In genomic region chr14:53473480-53473879, GRCh38 we compare ENCODE assay signal across 24 cellular contexts.
DNase-seq lines count a peak whose midpoint lies in the region; ATAC-seq and TF ChIP-seq lines count a peak whose summit lies in the region.
"Had no signal": no experiment of that assay in that cellular context is flagged by ENCODE, and none has a peak within 500 bp of the region (broad histone marks: within the 10 kb centered on the region; RNA-seq: fewer than 3 reads in every experiment).

No MANE protein-coding gene starts in this region.

- H3K9ac ChIP-seq in PC-3 (ENCODE audit: low read length) (no peak overlapping the region), endodermal cell (ENCODE audit: extremely low read depth, low read length, poor library complexity, severe bottlenecking) (no peak overlapping the region), neural progenitor cell (no peak overlapping the region)
- H3K9ac ChIP-seq: BLaER1 treated with 17β-estradiol and CSF1 and Interleukin-3, amounts not matched to agents 10 nM and 100 nM had no signal

- H3K79me2 ChIP-seq in PC-3 (ENCODE audit: low read length) (no peaks in the 10 kb centered on the region), neural progenitor cell (ENCODE audit: low read depth) (no peaks in the 10 kb centered on the region)

- H3K4me3 Mint-ChIP-seq in endodermal cell = no peak overlapping the region
- H3K4me3 Mint-ChIP-seq in neural progenitor cell = no peak overlapping the region
- H3K4me3 Mint-ChIP-seq: CD4-positive, alpha-beta memory T cell had no signal

- no TSS peak for BruUV-seq in PC-3 (replicated peaks; lab: Mats Ljungman, UMichigan)

- peak; percentile 59; the same call in 1 of the 2 replicates for ATAC-seq in PC-3
- ATAC-seq: Right ventricle myocardium inferior had no signal

- DNase-seq in DMS 273 (lab: John Stamatoyannopoulos, UW; ENCODE audit: unreplicated experiment) (peak; percentile 4), DMS 273 treated with DMSO at 0.1 percent for 48 hours (lab: John Stamatoyannopoulos, UW) (no peak), PC-3 (no peak), endodermal cell (no peak), neural progenitor cell (ENCODE audit: low spot score) (peak; percentile 11), ureter (ENCODE audit: low spot score) (no peak), DMS79 (lab: John Stamatoyannopoulos, UW) (no peak), NCI-H2107 treated with DMSO at 0.1 percent for 48 hours (lab: John Stamatoyannopoulos, UW; ENCODE audit: unreplicated experiment) (no peak)
- DNase-seq: ACHN; CD4-positive, alpha-beta memory T cell; KG1; NCI-H1092; NCI-H1436; NCI-H187 treated with DMSO at 0.1 percent for 48 hours; NCI-H2107; NCI-H226; NCI-H510A treated with DMSO at 0.1 percent for 48 hours; NCI-H748 treated with DMSO at 0.1 percent for 48 hours; Peyer's patch had no signal

- H3K4me2 ChIP-seq in PC-3 (ENCODE audit: low read length) (no peak overlapping the region), neural progenitor cell (no peak overlapping the region)
- H3K4me2 ChIP-seq: BLaER1 treated with 17β-estradiol and CSF1 and Interleukin-3, amounts not matched to agents 10 nM and 100 nM had no signal

- no peak overlapping the region for H3K27ac Mint-ChIP-seq in endodermal cell
- no peak overlapping the region for H3K27ac Mint-ChIP-seq in neural progenitor cell
- H3K27ac Mint-ChIP-seq: CD4-positive, alpha-beta memory T cell had no signal

- CTCF ChIA-PET in PC-3 (lab: Charles Lee) = no interaction called here

- H3K9me3 ChIP-seq in PC-3 (ENCODE audit: low read length) (no peaks in the 10 kb centered on the region), endodermal cell (ENCODE audit: control insufficient read depth, low read length) (peaks cover 6% of the 10 kb centered on the region), neural progenitor cell (ENCODE audit: low read depth) (no peaks in the 10 kb centered on the region)
- H3K9me3 ChIP-seq: BLaER1 treated with 17β-estradiol and CSF1 and Interleukin-3, amounts not matched to agents 10 nM and 100 nM; HAP-1; Peyer's patch; SJSA1 had no signal

- H3K4me1 Mint-ChIP-seq in endodermal cell = peaks cover 37% of the 10 kb centered on the region
- H3K4me1 Mint-ChIP-seq in neural progenitor cell = peaks cover 4% of the 10 kb centered on the region
- H3K4me1 Mint-ChIP-seq: CD4-positive, alpha-beta memory T cell had no signal

- H3K27me3 Mint-ChIP-seq in endodermal cell (ENCODE audit: insufficient read depth) = no peaks in the 10 kb centered on the region
- peaks cover 2% of the 10 kb centered on the region for H3K27me3 Mint-ChIP-seq in neural progenitor cell (ENCODE audit: insufficient read depth, low read depth)
- H3K27me3 Mint-ChIP-seq: CD4-positive, alpha-beta memory T cell had no signal

- no peaks in the 10 kb centered on the region for H3K4me1 ChIP-seq in PC-3 (ENCODE audit: insufficient read depth, low read length)
- peaks cover 28% of the 10 kb centered on the region for H3K4me1 ChIP-seq in endodermal cell (ENCODE audit: control insufficient read depth, insufficient read depth, low read length)
- peaks cover 3% of the 10 kb centered on the region for H3K4me1 ChIP-seq in neural progenitor cell
- H3K4me1 ChIP-seq: BLaER1 treated with 17β-estradiol and CSF1 and Interleukin-3, amounts not matched to agents 10 nM and 100 nM; HAP-1; Peyer's patch; SJSA1 had no signal

- H3K9me2 ChIP-seq in PC-3 (replicated peaks; ENCODE audit: low read length) = no peaks in the 10 kb centered on the region

- H3K27ac ChIP-seq in PC-3 (ENCODE audit: low read length) = no peak overlapping the region
- H3K27ac ChIP-seq in endodermal cell (ENCODE audit: low read depth, low read length) = no peak overlapping the region
- no peak overlapping the region for H3K27ac ChIP-seq in neural progenitor cell
- H3K27ac ChIP-seq: 22Rv1; BLaER1 treated with 17β-estradiol and CSF1 and Interleukin-3, amounts not matched to agents 10 nM and 100 nM; Peyer's patch; SJSA1 had no signal

- H3F3A ChIP-seq in PC-3 (ENCODE audit: low read length, unreplicated experiment) (no peaks in the 10 kb centered on the region), neural progenitor cell (ENCODE audit: low read depth) (no peaks in the 10 kb centered on the region)

- H4K20me1 ChIP-seq in PC-3 (ENCODE audit: low read length) (no peaks in the 10 kb centered on the region), neural progenitor cell (ENCODE audit: low read depth) (no peaks in the 10 kb centered on the region)
- H4K20me1 ChIP-seq: BLaER1 treated with 17β-estradiol and CSF1 and Interleukin-3, amounts not matched to agents 10 nM and 100 nM had no signal

- H3K4me3 ChIP-seq in PC-3 (ENCODE audit: low read length) (no peak overlapping the region), endodermal cell (ENCODE audit: low read length) (peak overlapping the region; percentile 20), neural progenitor cell (no peak overlapping the region)
- H3K4me3 ChIP-seq: BLaER1 treated with 17β-estradiol and CSF1 and Interleukin-3, amounts not matched to agents 10 nM and 100 nM; HAP-1; Peyer's patch; SJSA1 had no signal

- no peaks in the 10 kb centered on the region for H3K36me3 ChIP-seq in PC-3 (ENCODE audit: low read depth, low read length)
- no peaks in the 10 kb centered on the region for H3K36me3 ChIP-seq in endodermal cell (ENCODE audit: control insufficient read depth, insufficient read depth, low read length)
- no peaks in the 10 kb centered on the region for H3K36me3 ChIP-seq in neural progenitor cell
- H3K36me3 ChIP-seq: BLaER1 treated with 17β-estradiol and CSF1 and Interleukin-3, amounts not matched to agents 10 nM and 100 nM; HAP-1; Peyer's patch; SJSA1 had no signal

- H3K27me3 ChIP-seq in PC-3 (ENCODE audit: low read length) = no peaks in the 10 kb centered on the region
- no peaks in the 10 kb centered on the region for H3K27me3 ChIP-seq in endodermal cell (ENCODE audit: control insufficient read depth, insufficient read depth, low read length, poor library complexity, severe bottlenecking)
- H3K27me3 ChIP-seq in neural progenitor cell = no peaks in the 10 kb centered on the region
- H3K27me3 ChIP-seq: BLaER1 treated with 17β-estradiol and CSF1 and Interleukin-3, amounts not matched to agents 10 nM and 100 nM; Peyer's patch; SJSA1 had no signal

- intact Hi-C loops in PC-3 (cut with micrococcal nuclease) = no loop called here

- H3K36me3 Mint-ChIP-seq in endodermal cell (ENCODE audit: low read depth) = no peaks in the 10 kb centered on the region
- H3K36me3 Mint-ChIP-seq in neural progenitor cell = no peaks in the 10 kb centered on the region
- H3K36me3 Mint-ChIP-seq: CD4-positive, alpha-beta memory T cell had no signal

- WGBS in endodermal cell (ENCODE audit: insufficient coverage in 1 of 2, insufficient read length in 1 of 2), 2 experiments = 86% methylated on average over 1 of the region's 1 CpG; no CpG with 5 or more reads in 1 of the 2 experiments

- TF ChIP-seq CTCF in PC-3 (conservative IDR thresholded peaks at IDR 0.05; ENCODE audit: low read depth, low read length) = no peak
- peak; percentile 57 for TF ChIP-seq CTCF in endodermal cell (conservative IDR thresholded peaks at IDR 0.05)
- no peak for TF ChIP-seq CTCF in neural progenitor cell (IDR thresholded peaks at IDR 0.05)

- H3K9me3 Mint-ChIP-seq in endodermal cell (no peaks in the 10 kb centered on the region), neural progenitor cell (no peaks in the 10 kb centered on the region)

- H2AFZ ChIP-seq in PC-3 (ENCODE audit: low read length) (no peak overlapping the region), neural progenitor cell (replicated peaks) (no peak overlapping the region)

- POLR2A ChIA-PET in PC-3 (lab: Charles Lee; ENCODE audit: unreplicated experiment) = interaction anchor here (0.6 kb wide), 1 partner anchor 123 kb away, joined by 6 read pairs; no protein-coding TSS in a partner anchor

Comparison
In these comparisons a context has a peak if more than half of its experiments do, and no peak if none do; other contexts are left out.
1. DNase-seq: peak in DMS 273 (single experiment) and neural progenitor cell (single experiment); none in DMS 273 treated with DMSO at 0.1 percent for 48 hours (single experiment), PC-3 (single experiment), endodermal cell (single experiment), ureter (single experiment), DMS79 (single experiment) and NCI-H2107 treated with DMSO at 0.1 percent for 48 hours (single experiment).